ENCODE assay signal across 8 cellular contexts in the genomic region with DNA sequence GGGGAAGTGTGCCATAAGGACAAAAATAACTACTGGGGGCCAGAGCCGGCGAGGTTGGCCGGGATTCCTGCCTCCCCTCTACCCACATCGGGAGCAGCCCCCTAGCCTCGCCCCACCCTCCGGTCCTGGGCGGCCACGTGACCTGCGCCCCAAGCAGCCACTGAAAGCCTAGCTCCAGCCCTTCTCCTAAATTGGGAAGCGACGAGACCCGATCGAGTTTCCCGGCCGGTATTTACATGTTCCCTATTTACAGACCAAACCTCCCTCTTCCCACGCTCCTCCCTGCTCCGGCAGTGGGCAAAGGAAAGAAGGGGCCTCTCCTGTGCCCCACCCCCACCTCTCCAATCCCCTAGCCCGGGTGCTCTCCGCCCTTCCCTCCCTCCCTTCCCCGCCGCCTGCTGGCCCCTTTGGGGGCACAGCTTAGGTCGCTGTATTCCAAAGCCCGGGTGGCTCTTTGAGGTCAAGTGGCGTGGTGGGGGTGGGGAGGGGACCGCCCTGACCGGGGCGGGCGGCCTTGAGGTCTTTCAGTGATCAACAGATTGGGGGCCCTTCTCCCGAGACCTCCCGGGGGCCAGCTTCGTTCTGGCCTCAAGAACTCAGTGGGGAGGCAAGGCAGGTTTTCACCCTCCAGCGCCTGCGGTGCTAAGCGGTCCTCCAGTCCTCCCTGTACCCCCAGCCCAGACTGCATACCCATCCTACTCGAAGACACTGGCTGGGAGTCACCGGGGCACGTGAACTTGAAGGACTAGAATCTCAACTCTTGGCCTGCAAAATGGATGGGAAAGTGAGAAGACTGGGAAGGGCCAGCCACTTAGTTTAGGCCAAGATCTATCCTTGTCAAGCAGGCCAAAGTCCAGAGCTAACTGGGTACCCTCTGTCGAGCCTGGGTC. TPM values are rescaled to one million over a fixed set of nuclear protein-coding genes. Genes with fewer than 3 reads are reported as not detected.
DNase-seq lines count a peak whose midpoint lies in the region; ATAC-seq and TF ChIP-seq lines count a peak whose summit lies in the region.

No MANE protein-coding gene starts in this region.

- TF ChIP-seq CTCF in right lobe of liver (IDR thresholded peaks at IDR 0.05) (no peak), stomach (IDR thresholded peaks at IDR 0.05) (peak in 2 of 7 experiments; percentile 9 to 11)

- no peak for TF ChIP-seq EP300 in stomach (IDR thresholded peaks at IDR 0.05)

- 40% methylated on average over 5 of the region's 38 CpGs for WGBS in right lobe of liver (ENCODE audit: insufficient coverage, low coverage, low lambda C conversion rate, missing lambda C conversion rate)
- WGBS in stomach, 5 donors = 24 to 30% (median 26%) methylated on average over 35 to 38 of the region's 38 CpGs

- peak; percentile 59 for DNase-seq in NCI-H2227 (lab: John Stamatoyannopoulos, UW; ENCODE audit: unreplicated experiment)
- peak; percentile 91 for DNase-seq in ecto neural progenitor cell (ENCODE audit: low spot score)
- no peak for DNase-seq in right lobe of liver
- DNase-seq in stomach = no peak
- DNase-seq in DMS 273 treated with DMSO at 0.1 percent for 48 hours (lab: John Stamatoyannopoulos, UW) = no peak

- intact Hi-C loops in right lobe of liver (cut with DNase I) (no loop called here), stomach (cut with DNase I; ENCODE audit: low total_unique reads) (no loop called here)

- no peaks in the 10 kb centered on the region for H3K27me3 ChIP-seq in right lobe of liver
- H3K27me3 ChIP-seq in stomach = peaks cover 0 to 13% (median 0%) of the 10 kb centered on the region in 3 donors

- no peak overlapping the region for H3K27ac ChIP-seq in right lobe of liver
- H3K27ac ChIP-seq in stomach = peak overlapping the region; percentile 2 to 87 (median 76)

- TF ChIP-seq POLR2A in right lobe of liver (IDR thresholded peaks at IDR 0.05) (no peak), stomach (IDR thresholded peaks at IDR 0.05) (no peak)

- H3K4me1 ChIP-seq in right lobe of liver (peaks cover 0 to 8% (median 2%) of the 10 kb centered on the region in 4 donors), stomach (peaks cover 12 to 45% (median 22%) of the 10 kb centered on the region in 4 donors)

- H3K9me3 ChIP-seq in right lobe of liver = no peaks in the 10 kb centered on the region
- H3K9me3 ChIP-seq in stomach = no peaks in the 10 kb centered on the region

- H3K36me3 ChIP-seq in right lobe of liver (no peaks in the 10 kb centered on the region), stomach (no peaks in the 10 kb centered on the region)

- H3K4me3 ChIP-seq in right lobe of liver = peak overlapping the region; percentile 11 to 28 (median 28)
- H3K4me3 ChIP-seq in stomach = peak overlapping the region; percentile 38 to 47 (median 44)

- ATAC-seq in right lobe of liver (peak; percentile 35 to 39 (median 37)), GM18519 (IDR thresholded peaks at IDR 0.05; ENCODE audit: low FRiP score, unreplicated experiment) (no peak), GM21447 (IDR thresholded peaks at IDR 0.05; ENCODE audit: unreplicated experiment) (no peak), HG03196 (IDR thresholded peaks at IDR 0.05; ENCODE audit: unreplicated experiment) (no peak)

RNA-seq across cellular contexts. Expression of a gene that starts 6.3 kb away (rescaled TPM):
- total RNA-seq in right lobe of liver = 10 to 100 TPM; 39.3 to 84.2 (median 64.7) TPM
- total RNA-seq in stomach = 100 to 1,000 TPM in 2 of 5 donors, 10 to 100 TPM in 3; 64.6 to 152 (median 82.4) TPM
- 10 to 100 TPM; 28.4 to 67.4 (median 65.4) TPM for polyA plus RNA-seq in stomach

RNA-seq across cellular contexts. Expression of a gene that starts 34.3 kb away (rescaled TPM):
- 1 to 10 TPM; 1.5 to 6.3 (median 5.0) TPM for total RNA-seq in right lobe of liver
- total RNA-seq in stomach = 1 to 10 TPM in 4 of 5 donors, under 1 TPM in 1; 0.45 to 5.8 (median 4.1) TPM
- 1 to 10 TPM; 1.5 to 5.9 (median 2.3) TPM for polyA plus RNA-seq in stomach

Comparison
In these comparisons a context has a peak if more than half of its experiments do, and no peak if none do; other contexts are left out.
1. DNase-seq: peak in NCI-H2227 (single experiment) and ecto neural progenitor cell (single experiment); none in right lobe of liver (0 of 3), stomach (single experiment) and DMS 273 treated with DMSO at 0.1 percent for 48 hours (single experiment).
2. ATAC-seq: peak in right lobe of liver (4 of 4); none in GM18519 (single experiment), GM21447 (single experiment) and HG03196 (single experiment).
3. H3K27ac ChIP-seq: peak in stomach (5 of 5); none in right lobe of liver (0 of 3).